ENCODE assay signal across 23 cellular contexts in the genomic region with DNA sequence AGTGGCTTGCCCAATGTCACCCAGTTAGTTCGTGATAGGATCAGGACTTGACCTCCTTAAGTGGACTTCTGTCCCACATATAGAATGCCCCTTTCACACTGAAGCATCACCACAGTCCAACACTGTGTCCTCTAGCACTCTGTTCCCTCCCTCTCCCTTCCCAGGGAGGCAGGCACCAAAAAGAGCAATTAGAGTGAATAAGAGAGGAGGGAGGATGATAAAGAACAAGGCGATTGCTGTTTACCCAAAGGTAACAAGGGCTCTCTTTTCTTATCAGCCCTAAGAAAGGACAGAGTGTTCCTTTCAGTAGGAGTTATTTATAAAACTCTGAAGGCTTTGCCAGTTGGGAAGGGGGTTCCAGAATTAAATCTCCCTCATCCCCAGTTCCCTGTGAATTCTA.
"Had no signal": no experiment of that assay in that cellular context is flagged by ENCODE, and none has a peak within 500 bp of the region (broad histone marks: within the 10 kb centered on the region; RNA-seq: fewer than 3 reads in every experiment).

No MANE protein-coding gene starts in this region.

- H3K27me3 Mint-ChIP-seq: activated B cell treated with CpG ODN at 0.5 μM for 24 hours; activated CD4-positive, alpha-beta T cell treated with anti-CD3 and anti-CD28 coated beads, Interleukin-2, amount 10 ng/mL, durations not matched to agents 24 days and 14 days; activated CD8-positive, alpha-beta T cell treated with anti-CD3 and anti-CD28 coated beads for 36 hours; activated naive CD8-positive, alpha-beta T cell treated with anti-CD3 and anti-CD28 coated beads for 36 hours; activated T-helper 17 cell treated with anti-CD3 and anti-CD28 coated beads, Interleukin-2, amount 50 U/mL, for 72 hours; brain; central memory CD8-positive, alpha-beta T cell; natural killer cell treated with Interleukin-12 subunit alpha and Interleukin-12 subunit beta and Interleukin-15 and Interleukin-18, amount 100 ng/mL, for 72 hours; stimulated activated naive CD8-positive, alpha-beta T cell treated with anti-CD3 and anti-CD28 coated beads, Interleukin-15, amount 100 ng/mL, for 72 hours; T-cell had no signal

- H3K4me1 Mint-ChIP-seq: activated CD4-positive, alpha-beta T cell treated with anti-CD3 and anti-CD28 coated beads, Interleukin-2, amount 10 ng/mL, durations not matched to agents 24 days and 14 days; activated T-helper 17 cell treated with anti-CD3 and anti-CD28 coated beads, Interleukin-2, amount 50 U/mL, for 72 hours; stimulated activated naive CD8-positive, alpha-beta T cell treated with anti-CD3 and anti-CD28 coated beads, Interleukin-15, amount 100 ng/mL, for 72 hours had no signal

- DNase-seq: activated B cell treated with CpG ODN at 0.5 μM for 24 hours; activated CD4-positive, alpha-beta T cell treated with anti-CD3 and anti-CD28 coated beads, Interleukin-2, amount 10 ng/mL, durations not matched to agents 24 days and 14 days; activated CD8-positive, alpha-beta T cell treated with anti-CD3 and anti-CD28 coated beads for 36 hours; activated naive CD4-positive, alpha-beta T cell; activated naive CD8-positive, alpha-beta T cell treated with anti-CD3 and anti-CD28 coated beads for 36 hours; activated T-cell treated with anti-CD3 and anti-CD28 coated beads, Interleukin-2, amount 50 U/mL, for 1 hour; amygdala; colonic mucosa; gastrocnemius medialis; heart left ventricle; lower lobe of right lung; psoas muscle; right cardiac atrium; stimulated activated naive CD8-positive, alpha-beta T cell treated with anti-CD3 and anti-CD28 coated beads, Interleukin-15, amount 100 ng/mL, for 72 hours; T-cell; T-helper 9 cell; upper lobe of left lung had no signal

- H3K9me3 Mint-ChIP-seq: activated CD8-positive, alpha-beta T cell treated with anti-CD3 and anti-CD28 coated beads for 36 hours; activated naive CD8-positive, alpha-beta T cell treated with anti-CD3 and anti-CD28 coated beads for 36 hours; brain; central memory CD8-positive, alpha-beta T cell; natural killer cell treated with Interleukin-12 subunit alpha and Interleukin-12 subunit beta and Interleukin-15 and Interleukin-18, amount 100 ng/mL, for 72 hours; T-cell had no signal

- H3K27ac ChIP-seq: colonic mucosa, gastrocnemius medialis, heart left ventricle, lower lobe of right lung, psoas muscle, suprapubic skin, upper lobe of left lung had no signal

- H3K4me1 ChIP-seq: colonic mucosa, gastrocnemius medialis, heart left ventricle, lower lobe of right lung, psoas muscle, suprapubic skin, upper lobe of left lung had no signal

- H3K9me3 ChIP-seq: colonic mucosa, gastrocnemius medialis, heart left ventricle, lower lobe of right lung, psoas muscle, suprapubic skin, upper lobe of left lung had no signal

- H3K27me3 ChIP-seq: colonic mucosa, gastrocnemius medialis, heart left ventricle, suprapubic skin, upper lobe of left lung had no signal

- H3K4me3 Mint-ChIP-seq: activated B cell treated with CpG ODN at 0.5 μM for 24 hours; activated CD4-positive, alpha-beta T cell treated with anti-CD3 and anti-CD28 coated beads, Interleukin-2, amount 10 ng/mL, durations not matched to agents 24 days and 14 days; activated CD8-positive, alpha-beta T cell treated with anti-CD3 and anti-CD28 coated beads for 36 hours; activated naive CD8-positive, alpha-beta T cell treated with anti-CD3 and anti-CD28 coated beads for 36 hours; activated T-helper 17 cell treated with anti-CD3 and anti-CD28 coated beads, Interleukin-2, amount 50 U/mL, for 72 hours; brain; central memory CD8-positive, alpha-beta T cell; natural killer cell treated with Interleukin-12 subunit alpha and Interleukin-12 subunit beta and Interleukin-15 and Interleukin-18, amount 100 ng/mL, for 72 hours; stimulated activated naive CD8-positive, alpha-beta T cell treated with anti-CD3 and anti-CD28 coated beads, Interleukin-15, amount 100 ng/mL, for 72 hours; T-cell had no signal

- H3K36me3 ChIP-seq: colonic mucosa, gastrocnemius medialis, heart left ventricle, lower lobe of right lung, suprapubic skin, upper lobe of left lung had no signal

- ATAC-seq: activated CD8-positive, alpha-beta T cell treated with anti-CD3 and anti-CD28 coated beads for 36 hours; activated T-helper 17 cell treated with anti-CD3 and anti-CD28 coated beads, Interleukin-2, amount 50 U/mL, for 72 hours; gastrocnemius medialis; heart left ventricle; natural killer cell treated with Interleukin-12 subunit alpha and Interleukin-12 subunit beta and Interleukin-15 and Interleukin-18, amount 100 ng/mL, for 72 hours; psoas muscle; right cardiac atrium; SK-N-SH treated with all-trans-retinoic acid at 6 μM for 48 hours; T-cell had no signal

- H3K36me3 Mint-ChIP-seq: activated naive CD8-positive, alpha-beta T cell treated with anti-CD3 and anti-CD28 coated beads for 36 hours; brain; natural killer cell treated with Interleukin-12 subunit alpha and Interleukin-12 subunit beta and Interleukin-15 and Interleukin-18, amount 100 ng/mL, for 72 hours; T-cell had no signal

- H3K4me3 ChIP-seq: colonic mucosa, gastrocnemius medialis, heart left ventricle, lower lobe of right lung, psoas muscle, suprapubic skin, upper lobe of left lung had no signal

- H3K27ac Mint-ChIP-seq: activated B cell treated with CpG ODN at 0.5 μM for 24 hours; activated CD4-positive, alpha-beta T cell treated with anti-CD3 and anti-CD28 coated beads, Interleukin-2, amount 10 ng/mL, durations not matched to agents 24 days and 14 days; activated CD8-positive, alpha-beta T cell treated with anti-CD3 and anti-CD28 coated beads for 36 hours; activated naive CD8-positive, alpha-beta T cell treated with anti-CD3 and anti-CD28 coated beads for 36 hours; activated T-helper 17 cell treated with anti-CD3 and anti-CD28 coated beads, Interleukin-2, amount 50 U/mL, for 72 hours; brain; stimulated activated naive CD8-positive, alpha-beta T cell treated with anti-CD3 and anti-CD28 coated beads, Interleukin-15, amount 100 ng/mL, for 72 hours; T-cell had no signal
